23 cellular contexts compared by ENCODE assay signal in the genomic region with DNA sequence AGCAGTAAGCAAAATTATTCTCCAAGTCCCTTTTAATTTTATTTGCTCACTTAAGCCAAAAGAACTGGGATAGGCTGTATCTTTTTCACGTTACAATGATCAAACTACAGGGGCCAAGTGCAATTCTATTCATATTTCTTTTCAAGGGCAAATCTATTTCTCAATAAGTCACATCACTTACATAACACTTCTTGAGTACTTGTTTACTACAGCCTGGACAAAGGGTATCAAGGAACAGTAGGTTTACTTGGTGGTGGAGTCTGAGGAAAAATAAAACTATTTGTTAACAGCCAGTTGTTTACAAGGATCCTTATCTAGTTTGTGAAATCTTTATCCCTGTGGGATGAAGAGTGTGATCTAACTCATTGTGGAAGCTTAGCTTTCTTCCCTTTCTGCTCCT.
"Had no signal": no experiment of that assay in that cellular context is flagged by ENCODE, and none has a peak within 500 bp of the region (broad histone marks: within the 10 kb centered on the region; RNA-seq: fewer than 3 reads in every experiment).

No MANE protein-coding gene starts in this region.

- H3K27me3 ChIP-seq: ascending aorta, brain microvascular endothelial cell, right lobe of liver, thyroid gland had no signal

- H3K4me3 ChIP-seq: ascending aorta, lung, right lobe of liver, smooth muscle cell, thyroid gland had no signal

- H3K9me3 ChIP-seq: ascending aorta, right lobe of liver, thyroid gland had no signal

- H3K27ac ChIP-seq: brain microvascular endothelial cell, right lobe of liver had no signal

- ATAC-seq: activated naive CD8-positive, alpha-beta T cell treated with anti-CD3 and anti-CD28 coated beads, Interleukin-2, amount 50 U/mL, for 24 hours; left colon; right lobe of liver; T-helper 17 cell had no signal

- H3K4me1 ChIP-seq: right lobe of liver, thyroid gland had no signal

- H3K36me3 ChIP-seq: ascending aorta, brain microvascular endothelial cell, right lobe of liver, thyroid gland had no signal

- DNase-seq: activated CD4-positive, alpha-beta memory T cell treated with anti-CD3 and anti-CD28 coated beads for 36 hours; activated CD4-positive, alpha-beta T cell treated with anti-CD3 and anti-CD28 coated beads for 48 hours; activated effector memory CD4-positive, alpha-beta T cell treated with anti-CD3 and anti-CD28 coated beads, Interleukin-2, amount 50 U/mL, for 16 hours; activated naive CD4-positive, alpha-beta T cell treated with anti-CD3 and anti-CD28 coated beads, Interleukin-2, amount 50 U/mL, for 16 hours; activated naive CD8-positive, alpha-beta T cell treated with anti-CD3 and anti-CD28 coated beads, Interleukin-2, amount 50 U/mL, for 24 hours; activated T-cell treated with anti-CD3 and anti-CD28 coated beads for 4 hours; brain microvascular endothelial cell; central memory CD4-positive, alpha-beta T cell; effector memory CD4-positive, alpha-beta T cell; head of caudate nucleus; islet precursor cell; left colon; naive B cell; nucleus accumbens; right lobe of liver; stimulated activated CD4-positive, alpha-beta T cell treated with anti-CD3 and anti-CD28 coated beads, Interleukin-4, amount 100 ng/mL, for 1 hour; stimulated activated naive CD4-positive, alpha-beta T cell treated with Interleukin-2 at 50 U/mL for 16 hours; SW 1271; T-helper 17 cell; thyroid gland had no signal
